1 cellular context compared by ENCODE assay signal in genomic region chr19:639251-640155, GRCh38.
TF ChIP-seq lines count a peak whose summit lies in the region.

Gene FGF22, plus strand, starts transcription at chr19:639879. Its CDS starts 47 bp downstream, at chr19:639926.

TF ChIP-seq in K562, 482 proteins besides CTCF, POLR2A, EP300 and RAD21 (continued from another document and continues in another):
- TF ChIP-seq TFAP4 (CRISPR knock-in tag; IDR thresholded peaks at IDR 0.05; ENCODE audit: borderline replicate concordance) (0 out of 2 replicates have a peak, but pooled peaks have one; percentile 45), SMARCE1 (IDR thresholded peaks at IDR 0.05) (peak; percentile 71), ELF2 (CRISPR knock-in tag; IDR thresholded peaks at IDR 0.05) (no peak), LEF1 (IDR thresholded peaks at IDR 0.05) (0 out of 2 replicates have a peak, but pooled peaks have one; percentile 22), RB1 (IDR thresholded peaks at IDR 0.05; ENCODE audit: low read depth) (peak; percentile 51), CXXC5 (CRISPR knock-in tag; IDR thresholded peaks at IDR 0.05) (peak; percentile 71), PHB2 (IDR thresholded peaks at IDR 0.05; ENCODE audit: low read depth) (no peak), ZNF639 (CRISPR knock-in tag; conservative IDR thresholded peaks at IDR 0.05 in 1 of 2, IDR thresholded peaks at IDR 0.05 in 1 of 2) (peak in 1 of 2 experiments; percentile 65; a peak in 1 of 4 replicates), BCOR (IDR thresholded peaks at IDR 0.05) (peak; percentile 70), NKRF (IDR thresholded peaks at IDR 0.05; ENCODE audit: borderline replicate concordance) (peak; percentile 52; the same call in 1 of the 2 replicates), RBM25 (IDR thresholded peaks at IDR 0.05; ENCODE audit: low read depth, low read length, severe bottlenecking) (peak; percentile 91), PHF8 (IDR thresholded peaks at IDR 0.05; ENCODE audit: borderline replicate concordance, low read length) (peak; percentile 42; the same call in 1 of the 2 replicates), MAX (CRISPR knock-in tag; IDR thresholded peaks at IDR 0.05) (peak; percentile 61; the same call in 1 of the 2 replicates), FOS (IDR thresholded peaks at IDR 0.05; ENCODE audit: extremely low read depth, insufficient read length) (peak; percentile 56), PHF21A (IDR thresholded peaks at IDR 0.05; ENCODE audit: borderline replicate concordance, low read depth) (0 out of 2 replicates have a peak, but pooled peaks have one; percentile 26), HDAC1 (IDR thresholded peaks at IDR 0.05) (peak in 1 of 2 experiments; percentile 67; a peak in 2 of 4 replicates), SIN3A (IDR thresholded peaks at IDR 0.05; ENCODE audit: borderline replicate concordance in 2 of 2, control insufficient read depth in 1 of 2, low read depth in 2 of 2, low read length in 2 of 2) (peak; percentile 31 to 44; a peak in 1 of 4 replicates), SETDB1 (IDR thresholded peaks at IDR 0.05; ENCODE audit: low read length) (no peak), PHF20 (IDR thresholded peaks at IDR 0.05; ENCODE audit: partially characterized antibody) (peak; percentile 67), SUPT5H (IDR thresholded peaks at IDR 0.05) (peak; percentile 51; the same call in 1 of the 2 replicates), MIER1 (IDR thresholded peaks at IDR 0.05; ENCODE audit: low read depth) (peak; percentile 56; the same call in 1 of the 2 replicates), TSC22D4 (tag; IDR thresholded peaks at IDR 0.05) (no peak), EGR1 (conservative IDR thresholded peaks at IDR 0.05) (peak; percentile 97), TARDBP (IDR thresholded peaks at IDR 0.05) (no peak), JUND (IDR thresholded peaks at IDR 0.05; ENCODE audit: borderline replicate concordance, low read depth, low read length) (peak; percentile 55; the same call in 1 of the 2 replicates), JUND (tag; IDR thresholded peaks at IDR 0.05; ENCODE audit: borderline replicate concordance, low read depth, low read length) (no peak; the same call in 2 of the 3 replicates), SIN3B (IDR thresholded peaks at IDR 0.05; ENCODE audit: low read depth) (peak; percentile 36; the same call in 1 of the 2 replicates), SAFB (IDR thresholded peaks at IDR 0.05; ENCODE audit: borderline replicate concordance, low read depth, low read length) (peak; percentile 75), FOSL1 (tag; conservative IDR thresholded peaks at IDR 0.05) (0 out of 2 replicates have a peak, but pooled peaks have one; percentile 41), KDM1A (IDR thresholded peaks at IDR 0.05) (peak in 1 of 2 experiments; percentile 13; a peak in 1 of 4 replicates), HMGN3 (IDR thresholded peaks at IDR 0.05; ENCODE audit: borderline replicate concordance, extremely low read depth, insufficient read length, low read depth, low read length) (peak; percentile 66), TOE1 (IDR thresholded peaks at IDR 0.05; ENCODE audit: borderline replicate concordance) (0 out of 2 replicates have a peak, but pooled peaks have one; percentile 37), TOE1 (CRISPR knock-in tag; IDR thresholded peaks at IDR 0.05; ENCODE audit: borderline replicate concordance, low read depth) (no peak), CTBP1 (IDR thresholded peaks at IDR 0.05; ENCODE audit: borderline replicate concordance) (peak; percentile 62)
- TF ChIP-seq, protein P1, sequence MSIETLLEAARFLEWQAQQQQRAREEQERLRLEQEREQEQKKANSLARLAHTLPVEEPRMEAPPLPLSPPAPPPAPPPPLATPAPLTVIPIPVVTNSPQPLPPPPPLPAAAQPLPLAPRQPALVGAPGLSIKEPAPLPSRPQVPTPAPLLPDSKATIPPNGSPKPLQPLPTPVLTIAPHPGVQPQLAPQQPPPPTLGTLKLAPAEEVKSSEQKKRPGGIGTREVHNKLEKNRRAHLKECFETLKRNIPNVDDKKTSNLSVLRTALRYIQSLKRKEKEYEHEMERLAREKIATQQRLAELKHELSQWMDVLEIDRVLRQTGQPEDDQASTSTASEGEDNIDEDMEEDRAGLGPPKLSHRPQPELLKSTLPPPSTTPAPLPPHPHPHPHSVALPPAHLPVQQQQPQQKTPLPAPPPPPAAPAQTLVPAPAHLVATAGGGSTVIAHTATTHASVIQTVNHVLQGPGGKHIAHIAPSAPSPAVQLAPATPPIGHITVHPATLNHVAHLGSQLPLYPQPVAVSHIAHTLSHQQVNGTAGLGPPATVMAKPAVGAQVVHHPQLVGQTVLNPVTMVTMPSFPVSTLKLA (conservative IDR thresholded peaks at IDR 0.05), result peak; percentile 63 to 79
- TF ChIP-seq, protein P2, sequence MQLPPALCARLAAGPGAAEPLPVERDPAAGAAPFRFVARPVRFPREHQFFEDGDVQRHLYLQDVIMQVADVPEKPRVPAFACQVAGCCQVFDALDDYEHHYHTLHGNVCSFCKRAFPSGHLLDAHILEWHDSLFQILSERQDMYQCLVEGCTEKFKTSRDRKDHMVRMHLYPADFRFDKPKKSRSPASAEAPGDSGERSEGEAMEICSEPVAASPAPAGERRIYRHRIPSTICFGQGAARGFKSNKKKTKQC (CRISPR knock-in tag; IDR thresholded peaks at IDR 0.05), result 0 out of 2 replicates have a peak, but pooled peaks have one; percentile 34
- TF ChIP-seq, protein P3, sequence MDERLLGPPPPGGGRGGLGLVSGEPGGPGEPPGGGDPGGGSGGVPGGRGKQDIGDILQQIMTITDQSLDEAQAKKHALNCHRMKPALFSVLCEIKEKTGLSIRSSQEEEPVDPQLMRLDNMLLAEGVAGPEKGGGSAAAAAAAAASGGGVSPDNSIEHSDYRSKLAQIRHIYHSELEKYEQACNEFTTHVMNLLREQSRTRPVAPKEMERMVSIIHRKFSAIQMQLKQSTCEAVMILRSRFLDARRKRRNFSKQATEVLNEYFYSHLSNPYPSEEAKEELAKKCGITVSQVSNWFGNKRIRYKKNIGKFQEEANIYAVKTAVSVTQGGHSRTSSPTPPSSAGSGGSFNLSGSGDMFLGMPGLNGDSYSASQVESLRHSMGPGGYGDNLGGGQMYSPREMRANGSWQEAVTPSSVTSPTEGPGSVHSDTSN (CRISPR knock-in tag; IDR thresholded peaks at IDR 0.05; ENCODE audit: low read depth), result no peak
- TF ChIP-seq, protein P3 (tag; conservative IDR thresholded peaks at IDR 0.05; ENCODE audit: low read depth), result no peak
- TF ChIP-seq, protein P4, sequence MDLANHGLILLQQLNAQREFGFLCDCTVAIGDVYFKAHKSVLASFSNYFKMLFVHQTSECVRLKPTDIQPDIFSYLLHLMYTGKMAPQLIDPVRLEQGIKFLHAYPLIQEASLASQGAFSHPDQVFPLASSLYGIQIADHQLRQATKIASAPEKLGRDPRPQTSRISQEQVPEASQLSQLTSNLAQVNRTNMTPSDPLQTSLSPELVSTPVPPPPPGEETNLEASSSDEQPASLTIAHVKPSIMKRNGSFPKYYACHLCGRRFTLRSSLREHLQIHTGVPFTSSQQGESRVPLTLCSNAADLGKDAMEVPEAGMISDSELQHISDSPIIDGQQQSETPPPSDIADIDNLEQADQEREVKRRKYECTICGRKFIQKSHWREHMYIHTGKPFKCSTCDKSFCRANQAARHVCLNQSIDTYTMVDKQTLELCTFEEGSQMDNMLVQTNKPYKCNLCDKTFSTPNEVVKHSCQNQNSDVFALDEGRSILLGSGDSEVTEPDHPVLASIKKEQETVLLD (IDR thresholded peaks at IDR 0.05), result peak; percentile 44; the same call in 1 of the 2 replicates
- TF ChIP-seq, protein P5, sequence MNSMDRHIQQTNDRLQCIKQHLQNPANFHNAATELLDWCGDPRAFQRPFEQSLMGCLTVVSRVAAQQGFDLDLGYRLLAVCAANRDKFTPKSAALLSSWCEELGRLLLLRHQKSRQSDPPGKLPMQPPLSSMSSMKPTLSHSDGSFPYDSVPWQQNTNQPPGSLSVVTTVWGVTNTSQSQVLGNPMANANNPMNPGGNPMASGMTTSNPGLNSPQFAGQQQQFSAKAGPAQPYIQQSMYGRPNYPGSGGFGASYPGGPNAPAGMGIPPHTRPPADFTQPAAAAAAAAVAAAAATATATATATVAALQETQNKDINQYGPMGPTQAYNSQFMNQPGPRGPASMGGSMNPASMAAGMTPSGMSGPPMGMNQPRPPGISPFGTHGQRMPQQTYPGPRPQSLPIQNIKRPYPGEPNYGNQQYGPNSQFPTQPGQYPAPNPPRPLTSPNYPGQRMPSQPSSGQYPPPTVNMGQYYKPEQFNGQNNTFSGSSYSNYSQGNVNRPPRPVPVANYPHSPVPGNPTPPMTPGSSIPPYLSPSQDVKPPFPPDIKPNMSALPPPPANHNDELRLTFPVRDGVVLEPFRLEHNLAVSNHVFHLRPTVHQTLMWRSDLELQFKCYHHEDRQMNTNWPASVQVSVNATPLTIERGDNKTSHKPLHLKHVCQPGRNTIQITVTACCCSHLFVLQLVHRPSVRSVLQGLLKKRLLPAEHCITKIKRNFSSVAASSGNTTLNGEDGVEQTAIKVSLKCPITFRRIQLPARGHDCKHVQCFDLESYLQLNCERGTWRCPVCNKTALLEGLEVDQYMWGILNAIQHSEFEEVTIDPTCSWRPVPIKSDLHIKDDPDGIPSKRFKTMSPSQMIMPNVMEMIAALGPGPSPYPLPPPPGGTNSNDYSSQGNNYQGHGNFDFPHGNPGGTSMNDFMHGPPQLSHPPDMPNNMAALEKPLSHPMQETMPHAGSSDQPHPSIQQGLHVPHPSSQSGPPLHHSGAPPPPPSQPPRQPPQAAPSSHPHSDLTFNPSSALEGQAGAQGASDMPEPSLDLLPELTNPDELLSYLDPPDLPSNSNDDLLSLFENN (IDR thresholded peaks at IDR 0.05; ENCODE audit: low read depth in 2 of 2, low read length in 2 of 2), result no peak
- TF ChIP-seq, protein P6, sequence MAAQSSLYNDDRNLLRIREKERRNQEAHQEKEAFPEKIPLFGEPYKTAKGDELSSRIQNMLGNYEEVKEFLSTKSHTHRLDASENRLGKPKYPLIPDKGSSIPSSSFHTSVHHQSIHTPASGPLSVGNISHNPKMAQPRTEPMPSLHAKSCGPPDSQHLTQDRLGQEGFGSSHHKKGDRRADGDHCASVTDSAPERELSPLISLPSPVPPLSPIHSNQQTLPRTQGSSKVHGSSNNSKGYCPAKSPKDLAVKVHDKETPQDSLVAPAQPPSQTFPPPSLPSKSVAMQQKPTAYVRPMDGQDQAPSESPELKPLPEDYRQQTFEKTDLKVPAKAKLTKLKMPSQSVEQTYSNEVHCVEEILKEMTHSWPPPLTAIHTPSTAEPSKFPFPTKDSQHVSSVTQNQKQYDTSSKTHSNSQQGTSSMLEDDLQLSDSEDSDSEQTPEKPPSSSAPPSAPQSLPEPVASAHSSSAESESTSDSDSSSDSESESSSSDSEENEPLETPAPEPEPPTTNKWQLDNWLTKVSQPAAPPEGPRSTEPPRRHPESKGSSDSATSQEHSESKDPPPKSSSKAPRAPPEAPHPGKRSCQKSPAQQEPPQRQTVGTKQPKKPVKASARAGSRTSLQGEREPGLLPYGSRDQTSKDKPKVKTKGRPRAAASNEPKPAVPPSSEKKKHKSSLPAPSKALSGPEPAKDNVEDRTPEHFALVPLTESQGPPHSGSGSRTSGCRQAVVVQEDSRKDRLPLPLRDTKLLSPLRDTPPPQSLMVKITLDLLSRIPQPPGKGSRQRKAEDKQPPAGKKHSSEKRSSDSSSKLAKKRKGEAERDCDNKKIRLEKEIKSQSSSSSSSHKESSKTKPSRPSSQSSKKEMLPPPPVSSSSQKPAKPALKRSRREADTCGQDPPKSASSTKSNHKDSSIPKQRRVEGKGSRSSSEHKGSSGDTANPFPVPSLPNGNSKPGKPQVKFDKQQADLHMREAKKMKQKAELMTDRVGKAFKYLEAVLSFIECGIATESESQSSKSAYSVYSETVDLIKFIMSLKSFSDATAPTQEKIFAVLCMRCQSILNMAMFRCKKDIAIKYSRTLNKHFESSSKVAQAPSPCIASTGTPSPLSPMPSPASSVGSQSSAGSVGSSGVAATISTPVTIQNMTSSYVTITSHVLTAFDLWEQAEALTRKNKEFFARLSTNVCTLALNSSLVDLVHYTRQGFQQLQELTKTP (IDR thresholded peaks at IDR 0.05; ENCODE audit: low read depth in 1 of 2, partially characterized antibody in 2 of 2), result no peak
